8 cellular contexts compared by ENCODE assay signal in the genomic region with DNA sequence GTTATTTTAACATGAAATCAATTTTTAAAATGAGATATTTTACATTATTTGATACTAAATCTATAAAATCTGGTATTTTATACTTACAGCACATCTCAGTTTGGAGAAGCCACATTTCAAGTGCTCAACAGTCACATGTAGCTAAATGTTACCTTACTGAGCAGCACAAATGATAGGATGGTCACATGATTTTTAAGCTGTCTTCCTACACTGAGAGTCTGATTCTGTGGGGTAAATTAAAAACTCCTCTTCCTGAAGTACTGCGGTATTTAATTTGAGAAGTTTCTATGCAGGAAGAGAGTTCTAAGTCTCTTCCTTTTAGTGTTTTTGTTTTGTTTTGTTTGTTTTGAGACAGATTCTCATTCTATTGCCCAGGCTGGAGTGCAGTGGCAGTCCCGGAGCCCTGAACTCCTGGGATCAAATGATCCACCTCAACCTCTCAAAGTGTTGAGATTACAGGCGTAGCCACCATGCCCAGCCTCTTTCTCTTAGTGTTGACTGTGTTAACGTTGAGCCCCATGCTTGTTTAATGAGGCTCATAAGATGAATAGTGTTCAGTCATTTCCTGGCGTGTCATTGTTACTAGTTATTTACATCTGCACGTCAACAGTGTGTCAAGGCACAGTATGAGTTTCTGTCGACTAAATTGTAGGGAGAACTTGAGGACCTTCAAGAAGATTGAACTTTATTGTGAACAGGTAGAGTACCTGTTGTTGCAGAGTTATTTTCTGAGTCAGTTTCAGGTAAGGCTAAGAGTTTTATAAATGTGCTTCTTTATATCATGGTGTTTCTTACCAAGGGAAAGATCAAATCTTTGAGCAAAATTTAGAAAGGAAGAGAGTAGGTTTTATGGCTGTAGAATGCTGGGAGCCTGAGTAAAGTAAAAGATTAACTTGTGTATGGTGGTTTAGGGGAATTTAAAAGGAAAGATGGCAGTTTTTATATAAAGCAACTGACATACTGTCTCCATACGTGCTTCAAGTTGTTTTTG. TPM values are rescaled to one million over a fixed set of nuclear protein-coding genes. Genes with fewer than 3 reads are reported as not detected.
DNase-seq lines count a peak whose midpoint lies in the region; ATAC-seq lines count a peak whose summit lies in the region.

No MANE protein-coding gene starts in this region.

- intact Hi-C loops in aorta (cut with DNase I), result loop anchor here (5.0 to 10.0 kb wide), 4 partner anchors 63 to 1705 kb away; a partner anchor contains a TSS

- H2AK5ac ChIP-seq in mesenchymal stem cell (ENCODE audit: low read length, severe bottlenecking), result no peak overlapping the region

- no peak overlapping the region for H2BK120ac ChIP-seq in mesenchymal stem cell (ENCODE audit: low read depth, low read length)

- no peak overlapping the region for H3K14ac ChIP-seq in mesenchymal stem cell (ENCODE audit: low read length in 2 of 2)

- no peak overlapping the region for H3K18ac ChIP-seq in mesenchymal stem cell (ENCODE audit: low read depth in 1 of 2, low read length in 2 of 2)

- no peak overlapping the region for H3K27ac ChIP-seq in mesenchymal stem cell (ENCODE audit: low read length, poor library complexity, severe bottlenecking)
- H3K27ac ChIP-seq in aorta (ENCODE audit: low read depth in 1 of 2, low read length in 2 of 2), result peak overlapping the region in 1 of 2 donors; percentile 6

- WGBS in mesenchymal stem cell, result 55% methylated on average over 8 of the region's 8 CpGs
- 69 to 76% methylated on average over 8 of the region's 8 CpGs for WGBS in aorta, 2 donors

- DNase-seq in Caki2 (ENCODE audit: low read depth) (peak; percentile 51), NCI-H146 (lab: John Stamatoyannopoulos, UW) (peak; percentile 81), mesenchymal stem cell (peak; percentile 49), DMS79 treated with DMSO at 0.1 percent for 48 hours (lab: John Stamatoyannopoulos, UW) (no peak), H4 (ENCODE audit: low spot score) (no peak), aorta (no peak), T1000 (lab: John Stamatoyannopoulos, UW) (no peak)
- DNase-seq in activated effector memory CD4-positive, alpha-beta T cell treated with anti-CD3 and anti-CD28 coated beads, Interleukin-2, amount 50 U/mL, for 16 hours, result peak; percentile 72

- no peak overlapping the region for H2BK15ac ChIP-seq in mesenchymal stem cell (ENCODE audit: low read depth, poor library complexity, severe bottlenecking)

- H3K4me1 ChIP-seq in mesenchymal stem cell (ENCODE audit: control insufficient read depth, insufficient read depth, low read depth, low read length), result peaks cover 8% of the 10 kb centered on the region
- no peaks in the 10 kb centered on the region for H3K4me1 ChIP-seq in aorta (ENCODE audit: control insufficient read depth in 1 of 2, insufficient read depth in 2 of 2, low read length in 2 of 2)

- no peak overlapping the region for H2BK12ac ChIP-seq in mesenchymal stem cell (ENCODE audit: low read length in 2 of 2)

- no peak for ATAC-seq in aorta (ENCODE audit: low FRiP score)

- peak overlapping the region; percentile 29 for H3K9ac ChIP-seq in mesenchymal stem cell (ENCODE audit: low read length)

- H3K36me3 ChIP-seq in mesenchymal stem cell (ENCODE audit: control insufficient read depth in 1 of 2, insufficient read depth in 2 of 2, low read depth in 1 of 2, low read length in 2 of 2) (peaks cover 0 to 6% of the 10 kb centered on the region in 2 experiments), aorta (ENCODE audit: control insufficient read depth in 1 of 2, insufficient read depth in 2 of 2, low read length in 1 of 2) (no peaks in the 10 kb centered on the region)

- no peak overlapping the region for H4K8ac ChIP-seq in mesenchymal stem cell (ENCODE audit: low read length)

- no peak overlapping the region for H4K91ac ChIP-seq in mesenchymal stem cell (ENCODE audit: low read length)

- H3K4me2 ChIP-seq in mesenchymal stem cell (ENCODE audit: low read length, poor library complexity, severe bottlenecking), result no peak overlapping the region

- H3K4me3 ChIP-seq in mesenchymal stem cell (ENCODE audit: insufficient read depth in 1 of 2, low read depth in 1 of 2, low read length in 2 of 2) (no peak overlapping the region), aorta (ENCODE audit: low read length in 2 of 2) (no peak overlapping the region)

- H3K23ac ChIP-seq in mesenchymal stem cell (ENCODE audit: low read length in 2 of 2), result no peak overlapping the region

- no peak overlapping the region for H2BK5ac ChIP-seq in mesenchymal stem cell (ENCODE audit: low read depth, low read length, poor library complexity, severe bottlenecking)

- no peak overlapping the region for H3K4ac ChIP-seq in mesenchymal stem cell (ENCODE audit: low read depth in 1 of 2, low read length in 2 of 2)

- H2AFZ ChIP-seq in mesenchymal stem cell (ENCODE audit: low read depth, low read length), result no peak overlapping the region

- peaks cover 14% of the 10 kb centered on the region for H3K79me1 ChIP-seq in mesenchymal stem cell (replicated peaks; ENCODE audit: low read length, poor library complexity, severe bottlenecking)

- no peaks in the 10 kb centered on the region for H3K27me3 ChIP-seq in mesenchymal stem cell (ENCODE audit: control insufficient read depth in 1 of 2, insufficient read depth in 1 of 2, low read length in 2 of 2)
- no peaks in the 10 kb centered on the region for H3K27me3 ChIP-seq in aorta (ENCODE audit: control insufficient read depth in 1 of 2, insufficient read depth in 2 of 2, low read length in 1 of 2)

- H3K9me3 ChIP-seq in mesenchymal stem cell (ENCODE audit: control insufficient read depth, low read length), result no peaks in the 10 kb centered on the region
- no peaks in the 10 kb centered on the region for H3K9me3 ChIP-seq in aorta (ENCODE audit: control insufficient read depth, low read length)

- in situ Hi-C loops in Caki2 (cut with HindIII; ENCODE audit: low pct_unique_long_range_greater_than_20kb, low sequenced_read_pairs), result no loop called here

RNA-seq across cellular contexts. Expression of a gene that starts 3.3 kb away (rescaled TPM):
- total RNA-seq in Caki2 (2014; rRNA removed; shearing (Covaris generic); ENCODE audit: low replicate concordance), result 8.9 and 10.8 TPM in 2 replicates
- polyA plus RNA-seq in mesenchymal stem cell (2013, experiment 1 of 2), result 8.8 TPM
- 9.2 TPM for polyA plus RNA-seq in mesenchymal stem cell (2013, experiment 2 of 2)
- total RNA-seq in H4 (2014; rRNA removed; shearing (Covaris generic)), result 8.6 and 10.2 TPM in 2 replicates
- 10 to 100 TPM; 24.5 to 27.8 TPM for total RNA-seq in aorta
- polyA plus RNA-seq in aorta, result 1 to 10 TPM; 6.9 to 7.7 TPM

RNA-seq across cellular contexts. Expression of a gene that starts 3.5 kb away (rescaled TPM):
- 4.7 and 8.0 TPM in 2 replicates for total RNA-seq in Caki2 (2014; rRNA removed; shearing (Covaris generic); ENCODE audit: low replicate concordance)
- 13.8 TPM for polyA plus RNA-seq in mesenchymal stem cell (2013, experiment 1 of 2)
- 13.7 TPM for polyA plus RNA-seq in mesenchymal stem cell (2013, experiment 2 of 2)
- total RNA-seq in H4 (2014; rRNA removed; shearing (Covaris generic)), result 23.2 and 26.3 TPM in 2 replicates
- total RNA-seq in aorta, result 1 to 10 TPM; 5.2 to 5.6 TPM
- polyA plus RNA-seq in aorta, result 1 to 10 TPM; 3.8 to 5.8 TPM

Comparison
In these comparisons a context has a peak if more than half of its experiments do, and no peak if none do; other contexts are left out.
1. DNase-seq: peak in Caki2 (single experiment), NCI-H146 (single experiment), activated effector memory CD4-positive, alpha-beta T cell treated with anti-CD3 and anti-CD28 coated beads, Interleukin-2, amount 50 U/mL, for 16 hours (single experiment) and mesenchymal stem cell (single experiment); none in DMS79 treated with DMSO at 0.1 percent for 48 hours (single experiment), H4 (single experiment), aorta (0 of 2) and T1000 (single experiment).